In genomic region chr9:6644346-6645152, GRCh38 we compare ENCODE assay signal across 8 cellular contexts. TPM values are rescaled to one million over a fixed set of nuclear protein-coding genes. Genes with fewer than 3 reads are reported as not detected.
DNase-seq lines count a peak whose midpoint lies in the region; FAIRE-seq and TF ChIP-seq lines count a peak whose summit lies in the region.

No MANE protein-coding gene starts in this region.

- H3K4me3 ChIP-seq in NT2/D1 (ENCODE audit: insufficient read length, low read depth) (peak overlapping the region; percentile 68), endodermal cell (ENCODE audit: low read length) (peak overlapping the region; percentile 91), trophoblast cell (ENCODE audit: low read depth, low read length) (peak overlapping the region; percentile 73)

- no peaks in the 10 kb centered on the region for H3K36me3 Mint-ChIP-seq in endodermal cell (ENCODE audit: low read depth)

- no peak for FAIRE-seq in frontal cortex (lab: Jason Lieb, UNC)

- no peak overlapping the region for H4K91ac ChIP-seq in trophoblast cell (ENCODE audit: low read depth, low read length)

- H3K14ac ChIP-seq in trophoblast cell (ENCODE audit: low read length) = no peak overlapping the region

- H4K12ac ChIP-seq in trophoblast cell (ENCODE audit: low read depth, low read length) = no peak overlapping the region

- H3K36me3 ChIP-seq in NT2/D1 (ENCODE audit: insufficient read depth, insufficient read length, low read length) (peaks cover 5% of the 10 kb centered on the region), endodermal cell (ENCODE audit: control insufficient read depth, insufficient read depth, low read length) (no peaks in the 10 kb centered on the region), trophoblast cell (ENCODE audit: control insufficient read depth in 1 of 2, insufficient read depth in 2 of 2, low read length in 2 of 2) (peaks cover 0 to 3% of the 10 kb centered on the region in 2 experiments)

- peak overlapping the region; percentile 43 for H3K4ac ChIP-seq in trophoblast cell (ENCODE audit: low read depth, low read length)

- H2AK5ac ChIP-seq in trophoblast cell (ENCODE audit: low read length) = no peak overlapping the region

- POLR2A ChIA-PET in GM10248 (lab: Yijun Ruan, JAX) = no interaction called here

- H3K27ac Mint-ChIP-seq in endodermal cell = peak overlapping the region; percentile 81

- peak overlapping the region; percentile 29 for H3K18ac ChIP-seq in trophoblast cell (ENCODE audit: low read length)

- peak overlapping the region; percentile 7 for H4K8ac ChIP-seq in trophoblast cell (ENCODE audit: low read depth, low read length)

- 2 to 3% methylated on average over 24 to 33 of the region's 33 CpGs for WGBS in endodermal cell (ENCODE audit: insufficient coverage in 1 of 2, insufficient read length in 1 of 2), 2 experiments
- WGBS in trophoblast cell (ENCODE audit: extremely low coverage, insufficient coverage, insufficient read length) = no CpG with 5 or more reads among the region's 33 CpGs

- no peak overlapping the region for H3K23ac ChIP-seq in trophoblast cell (ENCODE audit: low read length)

- H3K9me3 Mint-ChIP-seq in endodermal cell = no peaks in the 10 kb centered on the region

- peak overlapping the region; percentile 88 for H3K4me2 ChIP-seq in trophoblast cell (ENCODE audit: low read length)

- no peak for TF ChIP-seq CTCF in GM10248 (IDR thresholded peaks at IDR 0.05; ENCODE audit: control extremely low read depth, extremely low read depth, low read depth, missing control alignments)
- no peak for TF ChIP-seq CTCF in endodermal cell (conservative IDR thresholded peaks at IDR 0.05)

- H3K4me1 Mint-ChIP-seq in endodermal cell = peaks cover 25% of the 10 kb centered on the region

- H3K27ac ChIP-seq in endodermal cell (ENCODE audit: low read depth, low read length) (no peak overlapping the region), trophoblast cell (ENCODE audit: low read depth, low read length) (no peak overlapping the region)

- H3K27me3 ChIP-seq in NT2/D1 (ENCODE audit: insufficient read depth, insufficient read length) = peaks cover 33% of the 10 kb centered on the region
- H3K27me3 ChIP-seq in endodermal cell (ENCODE audit: control insufficient read depth, insufficient read depth, low read length, poor library complexity, severe bottlenecking) = peaks cover 20% of the 10 kb centered on the region
- no peaks in the 10 kb centered on the region for H3K27me3 ChIP-seq in trophoblast cell (ENCODE audit: insufficient read depth, low read length)

- no peak overlapping the region for H2BK5ac ChIP-seq in trophoblast cell (ENCODE audit: low read depth, low read length, poor library complexity)

- H2BK120ac ChIP-seq in trophoblast cell (ENCODE audit: insufficient read depth, low read length, poor library complexity) = no peak overlapping the region

- H3K79me2 ChIP-seq in trophoblast cell (ENCODE audit: control insufficient read depth, insufficient read depth, low read length, poor library complexity) = peaks cover 10% of the 10 kb centered on the region

- H3K9ac ChIP-seq in NT2/D1 (ENCODE audit: insufficient read length, low read depth) = peak overlapping the region; percentile 77
- peak overlapping the region; percentile 50 for H3K9ac ChIP-seq in endodermal cell (ENCODE audit: extremely low read depth, low read length, poor library complexity, severe bottlenecking)
- no peak overlapping the region for H3K9ac ChIP-seq in trophoblast cell (ENCODE audit: low read length)

- H3K4me3 Mint-ChIP-seq in endodermal cell = peak overlapping the region; percentile 71

- peaks cover 2% of the 10 kb centered on the region for H3K79me1 ChIP-seq in trophoblast cell (ENCODE audit: low read length)

- peak overlapping the region; percentile 17 for H2AFZ ChIP-seq in trophoblast cell (ENCODE audit: insufficient read depth, low read length, poor library complexity)

- H2BK12ac ChIP-seq in trophoblast cell (ENCODE audit: low read length) = no peak overlapping the region

- DNase-seq in GM10248 (ENCODE audit: extremely low spot score) (peak; percentile 47), NT2/D1 (ENCODE audit: low read depth, low spot score) (no peak), endodermal cell (peak; percentile 63), trophoblast cell (no peak), NCI-H524 treated with DMSO at 0.1 percent for 48 hours (lab: John Stamatoyannopoulos, UW) (no peak), frontal cortex (ENCODE audit: low spot score in 2 of 2) (no peak), NCI-H187 treated with DMSO at 0.1 percent for 48 hours (lab: John Stamatoyannopoulos, UW) (no peak), germinal center (ENCODE audit: low spot score) (no peak)

- H3K4me1 ChIP-seq in NT2/D1 (ENCODE audit: insufficient read depth, insufficient read length) (peaks cover 5% of the 10 kb centered on the region), endodermal cell (ENCODE audit: control insufficient read depth, insufficient read depth, low read length) (no peaks in the 10 kb centered on the region), trophoblast cell (ENCODE audit: control insufficient read depth in 1 of 2, insufficient read depth in 2 of 2, low read length in 2 of 2) (peaks cover 14% of the 10 kb centered on the region in 2 experiments)

- H3K9me3 ChIP-seq in NT2/D1 (ENCODE audit: insufficient read depth, low read length) = no peaks in the 10 kb centered on the region
- H3K9me3 ChIP-seq in endodermal cell (ENCODE audit: control insufficient read depth, low read length) = no peaks in the 10 kb centered on the region
- no peaks in the 10 kb centered on the region for H3K9me3 ChIP-seq in trophoblast cell (ENCODE audit: insufficient read depth, low read depth, low read length)

- CTCF ChIA-PET in GM10248 (lab: Yijun Ruan, JAX) = interaction anchor here (1.0 to 2.3 kb wide), 5 partner anchors 9 to 42 kb away, joined by 3 to 7 read pairs (median 6); no protein-coding TSS in a partner anchor

- H3K27me3 Mint-ChIP-seq in endodermal cell (ENCODE audit: insufficient read depth) = peaks cover 14% of the 10 kb centered on the region

RNA-seq across cellular contexts. Expression of gene GLDC, which starts 1.0 kb away (rescaled TPM):
- total RNA-seq in endodermal cell (10 to 100 TPM in 1 of 2 donors, 1 to 10 TPM in 1; 8.9 to 38.8 TPM), frontal cortex (13.5 TPM)
- 43.8 TPM for polyA plus RNA-seq in endodermal cell (2013, experiment 1 of 2)
- 35.4 TPM for polyA plus RNA-seq in endodermal cell (2013, experiment 2 of 2)
- polyA plus RNA-seq in trophoblast cell (2013) = 27.7 and 29.6 TPM in 2 replicates

Comparison
In these comparisons a context has a peak if more than half of its experiments do, and no peak if none do; other contexts are left out.
1. DNase-seq: peak in GM10248 (single experiment) and endodermal cell (single experiment); none in NT2/D1 (single experiment), trophoblast cell (0 of 2), NCI-H524 treated with DMSO at 0.1 percent for 48 hours (single experiment), frontal cortex (0 of 2), NCI-H187 treated with DMSO at 0.1 percent for 48 hours (single experiment) and germinal center (single experiment).
2. Peak in every context shown above with its lines, with median percentiles within 50 percentile points of each other: H3K4me3 ChIP-seq.